In genomic region chr7:884191-885003, GRCh38 we compare ENCODE assay signal across 1 cellular context.
TF ChIP-seq lines count a peak whose summit lies in the region.

No MANE protein-coding gene starts in this region.

TF ChIP-seq in WTC11, 78 proteins besides CTCF, POLR2A, EP300 and RAD21 (continued from another document):
- TF ChIP-seq, protein P1, sequence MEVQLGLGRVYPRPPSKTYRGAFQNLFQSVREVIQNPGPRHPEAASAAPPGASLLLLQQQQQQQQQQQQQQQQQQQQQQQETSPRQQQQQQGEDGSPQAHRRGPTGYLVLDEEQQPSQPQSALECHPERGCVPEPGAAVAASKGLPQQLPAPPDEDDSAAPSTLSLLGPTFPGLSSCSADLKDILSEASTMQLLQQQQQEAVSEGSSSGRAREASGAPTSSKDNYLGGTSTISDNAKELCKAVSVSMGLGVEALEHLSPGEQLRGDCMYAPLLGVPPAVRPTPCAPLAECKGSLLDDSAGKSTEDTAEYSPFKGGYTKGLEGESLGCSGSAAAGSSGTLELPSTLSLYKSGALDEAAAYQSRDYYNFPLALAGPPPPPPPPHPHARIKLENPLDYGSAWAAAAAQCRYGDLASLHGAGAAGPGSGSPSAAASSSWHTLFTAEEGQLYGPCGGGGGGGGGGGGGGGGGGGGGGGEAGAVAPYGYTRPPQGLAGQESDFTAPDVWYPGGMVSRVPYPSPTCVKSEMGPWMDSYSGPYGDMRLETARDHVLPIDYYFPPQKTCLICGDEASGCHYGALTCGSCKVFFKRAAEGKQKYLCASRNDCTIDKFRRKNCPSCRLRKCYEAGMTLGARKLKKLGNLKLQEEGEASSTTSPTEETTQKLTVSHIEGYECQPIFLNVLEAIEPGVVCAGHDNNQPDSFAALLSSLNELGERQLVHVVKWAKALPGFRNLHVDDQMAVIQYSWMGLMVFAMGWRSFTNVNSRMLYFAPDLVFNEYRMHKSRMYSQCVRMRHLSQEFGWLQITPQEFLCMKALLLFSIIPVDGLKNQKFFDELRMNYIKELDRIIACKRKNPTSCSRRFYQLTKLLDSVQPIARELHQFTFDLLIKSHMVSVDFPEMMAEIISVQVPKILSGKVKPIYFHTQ (CRISPR knock-in tag; IDR thresholded peaks at IDR 0.05): no peak
- no peak for TF ChIP-seq OVOL2 (CRISPR knock-in tag; IDR thresholded peaks at IDR 0.05; ENCODE audit: borderline replicate concordance)
